Comparison of ENCODE assay signal across 9 cellular contexts in genomic region chr21:42389449-42389835, GRCh38. TPM values are rescaled to one million over a fixed set of nuclear protein-coding genes. Genes with fewer than 3 reads are reported as not detected.
DNase-seq lines count a peak whose midpoint lies in the region; FAIRE-seq and TF ChIP-seq lines count a peak whose summit lies in the region.
"Had no signal": no experiment of that assay in that cellular context is flagged by ENCODE, and none has a peak within 500 bp of the region (broad histone marks: within the 10 kb centered on the region; RNA-seq: fewer than 3 reads in every experiment).

No MANE protein-coding gene starts in this region.

- peak overlapping the region in 1 of 2 donors; percentile 78 for H3K27ac ChIP-seq in small intestine (ENCODE audit: low read depth in 1 of 2, low read length in 1 of 2)

- peaks cover 3 to 9% of the 10 kb centered on the region in 2 donors for H3K4me1 ChIP-seq in small intestine (ENCODE audit: control insufficient read depth in 2 of 2, insufficient read depth in 1 of 2, low read depth in 1 of 2, low read length in 1 of 2)

- peak overlapping the region; percentile 61 for H3K27ac Mint-ChIP-seq in T-helper 2 cell treated with Interferon-gamma antibody and Interleukin-4, amounts not matched to agents 5 μg/mL and 100 μg/mL, for 36 hours
- H3K27ac Mint-ChIP-seq in glutamatergic neuron (ENCODE audit: unreplicated experiment) (no peak overlapping the region), chondrocyte (ENCODE audit: unreplicated experiment) (no peak overlapping the region)

- H3K36me3 Mint-ChIP-seq in T-helper 2 cell treated with Interferon-gamma antibody and Interleukin-4, amounts not matched to agents 5 μg/mL and 100 μg/mL, for 36 hours (ENCODE audit: low read depth): peaks cover 9% of the 10 kb centered on the region
- peaks cover 10% of the 10 kb centered on the region for H3K36me3 Mint-ChIP-seq in glutamatergic neuron (ENCODE audit: unreplicated experiment)
- no peaks in the 10 kb centered on the region for H3K36me3 Mint-ChIP-seq in chondrocyte (ENCODE audit: low read depth)

- no peaks in the 10 kb centered on the region for H3K36me3 ChIP-seq in small intestine (ENCODE audit: control insufficient read depth in 2 of 2, insufficient read depth in 2 of 2, low read length in 2 of 2)

- FAIRE-seq in small intestine (lab: Jason Lieb, UNC): no peak

- H3K9me3 ChIP-seq in small intestine (ENCODE audit: control insufficient read depth, low read depth): no peaks in the 10 kb centered on the region

- WGBS in small intestine, 3 donors: 27 to 51% (median 40%) methylated on average over 6 of the region's 6 CpGs

- H3K4me1 Mint-ChIP-seq in T-helper 2 cell treated with Interferon-gamma antibody and Interleukin-4, amounts not matched to agents 5 μg/mL and 100 μg/mL, for 36 hours (ENCODE audit: low read depth): peaks cover 81% of the 10 kb centered on the region
- H3K4me1 Mint-ChIP-seq in glutamatergic neuron (ENCODE audit: low read depth, unreplicated experiment) (peaks cover 14% of the 10 kb centered on the region), chondrocyte (ENCODE audit: low read depth) (peaks cover 32% of the 10 kb centered on the region)

- no peaks in the 10 kb centered on the region for H3K27me3 Mint-ChIP-seq in T-helper 2 cell treated with Interferon-gamma antibody and Interleukin-4, amounts not matched to agents 5 μg/mL and 100 μg/mL, for 36 hours (ENCODE audit: low read depth)
- H3K27me3 Mint-ChIP-seq in glutamatergic neuron (ENCODE audit: unreplicated experiment): no peaks in the 10 kb centered on the region
- peaks cover 5% of the 10 kb centered on the region for H3K27me3 Mint-ChIP-seq in chondrocyte (ENCODE audit: low read depth)

- no peak for TF ChIP-seq CTCF in glutamatergic neuron (IDR thresholded peaks at IDR 0.05; ENCODE audit: partially characterized antibody, unreplicated experiment)
- TF ChIP-seq CTCF in chondrocyte (IDR thresholded peaks at IDR 0.05): no peak

- H3K9me3 Mint-ChIP-seq in T-helper 2 cell treated with Interferon-gamma antibody and Interleukin-4, amounts not matched to agents 5 μg/mL and 100 μg/mL, for 36 hours: peaks cover 4% of the 10 kb centered on the region
- peaks cover 4% of the 10 kb centered on the region for H3K9me3 Mint-ChIP-seq in glutamatergic neuron (ENCODE audit: unreplicated experiment)
- H3K9me3 Mint-ChIP-seq in chondrocyte (ENCODE audit: low read depth): no peaks in the 10 kb centered on the region

- peak overlapping the region in 1 of 2 donors; percentile 5 for H3K4me3 ChIP-seq in small intestine (ENCODE audit: low read depth in 1 of 2, low read length in 2 of 2)

- no peaks in the 10 kb centered on the region for H3K27me3 ChIP-seq in small intestine (ENCODE audit: control insufficient read depth in 2 of 2, insufficient read depth in 2 of 2, low read length in 2 of 2)

- H3K4me3 Mint-ChIP-seq in T-helper 2 cell treated with Interferon-gamma antibody and Interleukin-4, amounts not matched to agents 5 μg/mL and 100 μg/mL, for 36 hours: peak overlapping the region; percentile 49
- H3K4me3 Mint-ChIP-seq in glutamatergic neuron (ENCODE audit: unreplicated experiment) (no peak overlapping the region), chondrocyte (ENCODE audit: unreplicated experiment) (no peak overlapping the region)

- DNase-seq in T-helper 2 cell treated with Interferon-gamma antibody and Interleukin-4, amounts not matched to agents 5 μg/mL and 100 μg/mL, for 36 hours (ENCODE audit: low spot score): no peak
- DNase-seq in T-helper 2 cell (no peak), NCI-H748 treated with DMSO at 0.1 percent for 48 hours (lab: John Stamatoyannopoulos, UW) (peak; percentile 76), glutamatergic neuron (peak; percentile 5), small intestine (peak; percentile 41), chondrocyte (ENCODE audit: low spot score) (no peak), AML-193 (lab: John Stamatoyannopoulos, UW) (no peak), GF-D8 (lab: John Stamatoyannopoulos, UW) (no peak)
- DNase-seq: amygdala had no signal

RNA-seq across cellular contexts. Expression of gene TMPRSS3, which starts 6.4 kb away (rescaled TPM):
- total RNA-seq in glutamatergic neuron (ENCODE audit: unreplicated experiment): 0.71 TPM
- polyA plus RNA-seq in small intestine: 1 to 10 TPM; 1.1 to 9.2 (median 1.1) TPM
- 0.22 TPM in 1 of 3 replicates, not detected in the others for total RNA-seq in chondrocyte

RNA-seq across cellular contexts. Expression of gene UBASH3A, which starts 14.3 kb away (rescaled TPM):
- total RNA-seq in glutamatergic neuron (ENCODE audit: unreplicated experiment) (not detected), chondrocyte (not detected in 3 replicates)
- 1 to 10 TPM in 1 of 3 donors, under 1 TPM in 2; 0.42 to 2.4 (median 0.67) TPM for polyA plus RNA-seq in small intestine

RNA-seq across cellular contexts. Expression of gene TFF1, which starts 23.1 kb away (rescaled TPM):
- total RNA-seq in glutamatergic neuron (ENCODE audit: unreplicated experiment) (not detected), chondrocyte (not detected in 3 replicates)
- 100 to 1,000 TPM; 130 to 187 (median 144) TPM for polyA plus RNA-seq in small intestine

RNA-seq across cellular contexts. Expression of gene TFF2, which starts 38.6 kb away (rescaled TPM):
- total RNA-seq in glutamatergic neuron (ENCODE audit: unreplicated experiment) (not detected), chondrocyte (not detected in 3 replicates)
- polyA plus RNA-seq in small intestine: 1 to 10 TPM in 2 of 3 donors, not detected in 1; 1.4 to 5.0 TPM

Comparison
In these comparisons a context has a peak if more than half of its experiments do, and no peak if none do; other contexts are left out.
1. DNase-seq: peak in NCI-H748 treated with DMSO at 0.1 percent for 48 hours (single experiment), glutamatergic neuron (single experiment) and small intestine (single experiment); none in T-helper 2 cell treated with Interferon-gamma antibody and Interleukin-4, amounts not matched to agents 5 μg/mL and 100 μg/mL, for 36 hours (single experiment), T-helper 2 cell (0 of 5), chondrocyte (single experiment), AML-193 (0 of 2) and GF-D8 (single experiment).